In the genomic region with DNA sequence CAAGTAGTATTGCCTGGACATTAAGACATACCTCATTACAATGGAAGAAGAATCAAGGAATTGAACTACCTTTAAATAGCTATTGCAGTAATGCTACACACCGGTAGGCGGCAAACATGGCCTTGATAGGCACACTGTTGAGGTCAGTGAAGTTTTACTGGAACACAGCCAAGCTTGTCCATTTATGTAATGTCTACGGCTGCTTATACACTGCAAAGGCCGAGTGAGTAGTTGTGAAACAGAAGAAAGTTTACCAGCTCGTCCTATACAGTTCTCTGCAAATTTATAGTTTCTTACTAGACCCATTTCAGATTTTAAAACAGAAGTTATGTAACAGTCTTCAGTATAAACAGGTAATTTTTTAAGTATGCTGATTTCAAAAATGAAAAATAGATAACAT, we compare ENCODE assay signal across 9 cellular contexts. TPM values are rescaled to one million over a fixed set of nuclear protein-coding genes. Genes with fewer than 3 reads are reported as not detected.
DNase-seq lines count a peak whose midpoint lies in the region; ATAC-seq and TF ChIP-seq lines count a peak whose summit lies in the region.
"Had no signal": no experiment of that assay in that cellular context is flagged by ENCODE, and none has a peak within 500 bp of the region (broad histone marks: within the 10 kb centered on the region; RNA-seq: fewer than 3 reads in every experiment).

No MANE protein-coding gene starts in this region.

- peak; percentile 73 for TF ChIP-seq CTCF in BJ (IDR thresholded peaks at IDR 0.05; ENCODE audit: insufficient read depth, low read depth, low read length)

- peak; percentile 72 for ATAC-seq in GM21423 (IDR thresholded peaks at IDR 0.05; ENCODE audit: unreplicated experiment)
- peak; percentile 98 for ATAC-seq in left ventricle myocardium superior

- no peaks in the 10 kb centered on the region for H3K27me3 ChIP-seq in BJ (ENCODE audit: control insufficient read depth, insufficient read depth, low read length)

- peak; percentile 36 for DNase-seq in BJ (ENCODE audit: low read depth)
- DNase-seq in NCI-H2227 treated with DMSO at 0.1 percent for 48 hours (lab: John Stamatoyannopoulos, UW): peak; percentile 87
- DNase-seq in anterior cingulate cortex (lab: John Stamatoyannopoulos, UW): peak in 32 of 58 donors; percentile 2 to 74 (median 22)
- peak; percentile 52 for DNase-seq in left ventricle myocardium superior
- peak; percentile 95 for DNase-seq in pulmonary artery endothelial cell (ENCODE audit: low read depth, low spot score)
- DNase-seq in T1000 (lab: John Stamatoyannopoulos, UW): no peak
- DNase-seq in NCI-H128 (lab: John Stamatoyannopoulos, UW; ENCODE audit: unreplicated experiment): no peak

- POLR2A ChIA-PET in BJ (lab: Charles Lee): no interaction called here

- no peak overlapping the region for H3K4me3 ChIP-seq in BJ (ENCODE audit: low read depth, low read length)
- H3K4me3 ChIP-seq: skin epidermis had no signal

- H3K36me3 ChIP-seq in BJ (ENCODE audit: control insufficient read depth, insufficient read depth, low read length): peaks cover 8% of the 10 kb centered on the region

- CTCF ChIA-PET in BJ (lab: Yijun Ruan, JAX): interaction anchor here (0.8 to 4.5 kb wide), 20 partner anchors 12 to 304 kb away, joined by 3 to 46 read pairs (median 4); no protein-coding TSS in a partner anchor

- intact Hi-C loops in left ventricle myocardium superior (cut with micrococcal nuclease): no loop called here

RNA-seq across cellular contexts. Expression of gene PPP4R1, which starts 38.8 kb away (rescaled TPM):
- polyA plus RNA-seq in BJ (2011; rRNA removed): 91.4 and 135 TPM in 2 replicates
- 105 and 148 TPM in 2 replicates for polyA minus RNA-seq in BJ (2011; rRNA and poly(A)+ RNA removed)
- total RNA-seq in left ventricle myocardium superior (59.2 TPM), pulmonary artery endothelial cell (137 and 162 TPM in 2 replicates)

Comparison
In these comparisons a context has a peak if more than half of its experiments do, and no peak if none do; other contexts are left out.
1. DNase-seq: peak in BJ (single experiment), NCI-H2227 treated with DMSO at 0.1 percent for 48 hours (single experiment), anterior cingulate cortex (32 of 58), left ventricle myocardium superior (single experiment) and pulmonary artery endothelial cell (single experiment); none in T1000 (single experiment) and NCI-H128 (single experiment).